In the genomic region with DNA sequence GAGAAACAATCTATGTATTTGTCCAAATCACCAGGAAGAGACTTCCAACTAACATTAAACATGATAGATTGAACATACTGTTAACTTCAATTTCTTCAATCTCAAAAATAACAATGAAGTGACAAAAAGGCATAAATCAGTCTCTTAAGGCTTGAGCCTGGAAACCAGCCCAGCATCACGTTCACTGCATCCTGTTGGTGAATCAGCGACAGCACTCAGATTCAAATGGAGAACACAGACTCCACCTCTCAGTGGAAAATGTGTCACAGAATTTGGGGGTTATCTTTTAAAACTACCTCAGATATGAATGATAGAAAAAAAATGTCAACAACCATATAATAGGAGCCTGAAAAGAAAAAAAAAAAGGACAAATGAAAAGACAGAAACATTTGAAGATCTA, we compare ENCODE assay signal across 11 cellular contexts.
DNase-seq lines count a peak whose midpoint lies in the region; ATAC-seq, FAIRE-seq and TF ChIP-seq lines count a peak whose summit lies in the region.
"Had no signal": no experiment of that assay in that cellular context is flagged by ENCODE, and none has a peak within 500 bp of the region (broad histone marks: within the 10 kb centered on the region; RNA-seq: fewer than 3 reads in every experiment).

No MANE protein-coding gene starts in this region.

- H3K27me3 Mint-ChIP-seq in naive thymus-derived CD8-positive, alpha-beta T cell, result peaks cover 13 to 40% (median 18%) of the 10 kb centered on the region in 5 donors

- peaks cover 0 to 41% (median 16%) of the 10 kb centered on the region in 9 donors for H3K9me3 Mint-ChIP-seq in naive thymus-derived CD8-positive, alpha-beta T cell

- H3K27me3 ChIP-seq in A673 (replicated peaks; ENCODE audit: insufficient read depth, low read depth, low read length, poor library complexity), result no peaks in the 10 kb centered on the region
- H3K27me3 ChIP-seq: SJCRH30 had no signal

- TF ChIP-seq CTCF in A673 (conservative IDR thresholded peaks at IDR 0.05; ENCODE audit: low read depth, low read length) (no peak), GM20000 (IDR thresholded peaks at IDR 0.05; ENCODE audit: extremely low read depth, missing control alignments) (no peak)

- peaks cover 0 to 12% (median 0%) of the 10 kb centered on the region in 3 donors for H3K36me3 Mint-ChIP-seq in naive thymus-derived CD8-positive, alpha-beta T cell

- H3K4me3 Mint-ChIP-seq in naive thymus-derived CD8-positive, alpha-beta T cell, result no peak overlapping the region

- FAIRE-seq in GM12891 (lab: Jason Lieb, UNC), result no peak
- FAIRE-seq: K562 had no signal

- H3K36me3 ChIP-seq in A673 (ENCODE audit: insufficient read depth, low read length, poor library complexity, severe bottlenecking), result no peaks in the 10 kb centered on the region
- H3K36me3 ChIP-seq: heart right ventricle, SJCRH30 had no signal

- no peak overlapping the region for H3K27ac Mint-ChIP-seq in naive thymus-derived CD8-positive, alpha-beta T cell

- CTCF ChIA-PET in A673 (lab: Charles Lee), result no interaction called here

- H3K9me3 ChIP-seq in A673 (ENCODE audit: low read depth, low read length, poor library complexity, severe bottlenecking), result no peaks in the 10 kb centered on the region
- H3K9me3 ChIP-seq: SJCRH30 had no signal

- peak; percentile 14 for DNase-seq in A673 (ENCODE audit: low spot score)
- peak; percentile 86 for DNase-seq in EL
- DNase-seq in fibroblast of peridontal ligament (ENCODE audit: extremely low read depth), result peak; percentile 45
- no peak for DNase-seq in naive thymus-derived CD8-positive, alpha-beta T cell
- DNase-seq in NCI-H1417 treated with DMSO at 0.1 percent for 48 hours (lab: John Stamatoyannopoulos, UW), result no peak
- no peak for DNase-seq in GM12891 (ENCODE audit: insufficient read length, low spot score)
- no peak for DNase-seq in GM20000 (ENCODE audit: low spot score)
- DNase-seq: heart right ventricle, SJCRH30 had no signal

- POLR2A ChIA-PET in A673 (lab: Charles Lee; ENCODE audit: low non-redundant PET), result no interaction called here
- POLR2A ChIA-PET in naive thymus-derived CD8-positive, alpha-beta T cell (lab: Charles Lee), result no interaction called here

- ATAC-seq in SK-N-SH treated with all-trans-retinoic acid at 6 μM for 48 hours, result peak; percentile 18; the same call in 1 of the 3 replicates
- ATAC-seq in naive thymus-derived CD8-positive, alpha-beta T cell, result no peak
- ATAC-seq: heart right ventricle, K562 had no signal

- intact Hi-C loops in A673 (cut with micrococcal nuclease; ENCODE audit: unreplicated experiment), result no loop called here

- no peak for TF ChIP-seq POLR2A in GM12891 (IDR thresholded peaks at IDR 0.05; ENCODE audit: low read depth, low read length)

- no TSS peak for BruUV-seq in A673 (replicated peaks; lab: Mats Ljungman, UMichigan)

- H3K4me1 Mint-ChIP-seq in naive thymus-derived CD8-positive, alpha-beta T cell, result no peaks in the 10 kb centered on the region

- H3K4me1 ChIP-seq in A673 (ENCODE audit: insufficient read depth, low read length, poor library complexity, severe bottlenecking), result no peaks in the 10 kb centered on the region
- H3K4me1 ChIP-seq: SJCRH30 had no signal

- H3K4me3 ChIP-seq in A673 (ENCODE audit: low read depth, low read length, poor library complexity, severe bottlenecking), result no peak overlapping the region
- H3K4me3 ChIP-seq: heart right ventricle, K562, SJCRH30 had no signal

- H3K27ac ChIP-seq in A673 (ENCODE audit: low read depth, low read length, poor library complexity, severe bottlenecking), result no peak overlapping the region
- H3K27ac ChIP-seq: heart right ventricle, SJCRH30 had no signal

TF ChIP-seq in SK-N-SH treated with all-trans-retinoic acid at 6 μM for 48 hours, 23 proteins besides CTCF, POLR2A, EP300 and RAD21 (continues in another document):
- no peak for TF ChIP-seq ZFP30 (CRISPR knock-in tag; IDR thresholded peaks at IDR 0.05)
- no peak for TF ChIP-seq ZNF70 (CRISPR knock-in tag; IDR thresholded peaks at IDR 0.05)
- no peak for TF ChIP-seq ZNF565 (CRISPR knock-in tag; conservative IDR thresholded peaks at IDR 0.05; ENCODE audit: low read depth)
- TF ChIP-seq ZC3H10 (CRISPR knock-in tag; IDR thresholded peaks at IDR 0.05), result no peak
- TF ChIP-seq ARNTL (CRISPR knock-in tag; IDR thresholded peaks at IDR 0.05; ENCODE audit: borderline replicate concordance, low read depth), result no peak
- no peak for TF ChIP-seq CSRNP3 (CRISPR knock-in tag; IDR thresholded peaks at IDR 0.05)
- TF ChIP-seq PPARA (CRISPR knock-in tag; IDR thresholded peaks at IDR 0.05; ENCODE audit: borderline replicate concordance), result no peak
- no peak for TF ChIP-seq BACH2 (CRISPR knock-in tag; IDR thresholded peaks at IDR 0.05; ENCODE audit: borderline replicate concordance)

TF ChIP-seq in GM12891, 5 proteins besides CTCF, POLR2A, EP300 and RAD21:
- TF ChIP-seq TAF1 (IDR thresholded peaks at IDR 0.05; ENCODE audit: low read depth, low read length) (no peak), SPI1 (IDR thresholded peaks at IDR 0.05; ENCODE audit: low read depth, low read length) (no peak), PAX5 (IDR thresholded peaks at IDR 0.05; ENCODE audit: insufficient read depth, low read length, severe bottlenecking) (no peak), POU2F2 (IDR thresholded peaks at IDR 0.05; ENCODE audit: low read depth, low read length) (no peak), POLR2AphosphoS5 (IDR thresholded peaks at IDR 0.05; ENCODE audit: low read depth, low read length) (no peak)

Comparison
In these comparisons a context has a peak if more than half of its experiments do, and no peak if none do; other contexts are left out.
1. DNase-seq: peak in A673 (single experiment), EL (single experiment) and fibroblast of peridontal ligament (single experiment); none in naive thymus-derived CD8-positive, alpha-beta T cell (0 of 10), NCI-H1417 treated with DMSO at 0.1 percent for 48 hours (single experiment), GM12891 (single experiment) and GM20000 (single experiment).